Comparison of ENCODE assay signal across 26 cellular contexts in genomic region chr22:44353063-44353440, GRCh38. TPM values are rescaled to one million over a fixed set of nuclear protein-coding genes. Genes with fewer than 3 reads are reported as not detected.
A peak's percentile ranks its signal among the peaks of the same experiment; 100 is the strongest.
DNase-seq lines count a peak whose midpoint lies in the region; ATAC-seq and TF ChIP-seq lines count a peak whose summit lies in the region.
"Had no signal": no experiment of that assay in that cellular context is flagged by ENCODE, and none has a peak within 500 bp of the region (broad histone marks: within the 10 kb centered on the region; RNA-seq: fewer than 3 reads in every experiment).

No MANE protein-coding gene starts in this region.

- H3K18ac ChIP-seq in mesenchymal stem cell (ENCODE audit: low read depth in 1 of 2, low read length in 2 of 2): no peak overlapping the region

- H2BK5ac ChIP-seq in mesenchymal stem cell (ENCODE audit: low read depth, low read length, poor library complexity, severe bottlenecking): no peak overlapping the region

- H3K4me1 ChIP-seq in right atrium auricular region: peaks cover 0 to 18% of the 10 kb centered on the region in 2 donors
- peaks cover 20% of the 10 kb centered on the region for H3K4me1 ChIP-seq in mesenchymal stem cell (ENCODE audit: control insufficient read depth, insufficient read depth, low read depth, low read length)
- H3K4me1 ChIP-seq in psoas muscle: no peaks in the 10 kb centered on the region

- H2AK5ac ChIP-seq in mesenchymal stem cell (ENCODE audit: low read length, severe bottlenecking): no peak overlapping the region

- H3K9me3 ChIP-seq in right atrium auricular region (no peaks in the 10 kb centered on the region), mesenchymal stem cell (ENCODE audit: control insufficient read depth, low read length) (no peaks in the 10 kb centered on the region), psoas muscle (no peaks in the 10 kb centered on the region)
- H3K9me3 ChIP-seq: BE2C had no signal

- CTCF ChIA-PET in RWPE1 (lab: Yijun Ruan, JAX): no interaction called here

- ATAC-seq in left cardiac atrium (no peak), psoas muscle (no peak), HG03280 (IDR thresholded peaks at IDR 0.05; ENCODE audit: unreplicated experiment) (no peak)

- no peaks in the 10 kb centered on the region for H3K79me1 ChIP-seq in mesenchymal stem cell (replicated peaks; ENCODE audit: low read length, poor library complexity, severe bottlenecking)

- H3K36me3 ChIP-seq in right atrium auricular region (no peaks in the 10 kb centered on the region), mesenchymal stem cell (ENCODE audit: control insufficient read depth in 1 of 2, insufficient read depth in 2 of 2, low read depth in 1 of 2, low read length in 2 of 2) (peaks cover 0 to 3% of the 10 kb centered on the region in 2 experiments), psoas muscle (ENCODE audit: insufficient read depth in 1 of 2, low read depth in 1 of 2) (no peaks in the 10 kb centered on the region)
- H3K36me3 ChIP-seq: BE2C had no signal

- H2BK12ac ChIP-seq in mesenchymal stem cell (ENCODE audit: low read length in 2 of 2): no peak overlapping the region

- no peak overlapping the region for H3K4ac ChIP-seq in mesenchymal stem cell (ENCODE audit: low read depth in 1 of 2, low read length in 2 of 2)

- no peak overlapping the region for H3K4me2 ChIP-seq in mesenchymal stem cell (ENCODE audit: low read length, poor library complexity, severe bottlenecking)
- H3K4me2 ChIP-seq: KMS-11 had no signal

- WGBS in mesenchymal stem cell: 86% methylated on average over 13 of the region's 13 CpGs
- WGBS in psoas muscle, 3 donors: 88 to 91% (median 90%) methylated on average over 13 of the region's 13 CpGs

- no peak overlapping the region for H4K91ac ChIP-seq in mesenchymal stem cell (ENCODE audit: low read length)

- no peak overlapping the region for H3K4me3 ChIP-seq in right atrium auricular region
- H3K4me3 ChIP-seq in mesenchymal stem cell (ENCODE audit: insufficient read depth in 1 of 2, low read depth in 1 of 2, low read length in 2 of 2): no peak overlapping the region
- no peak overlapping the region for H3K4me3 ChIP-seq in psoas muscle

- no peak overlapping the region for H3K9ac ChIP-seq in mesenchymal stem cell (ENCODE audit: low read length)
- H3K9ac ChIP-seq: KMS-11 had no signal

- no peak for TF ChIP-seq POLR2A in erythroblast (IDR thresholded peaks at IDR 0.05; ENCODE audit: low read length)

- TF ChIP-seq CTCF in right atrium auricular region (IDR thresholded peaks at IDR 0.05) (no peak), RWPE1 (conservative IDR thresholded peaks at IDR 0.05; ENCODE audit: low read depth) (no peak), psoas muscle (IDR thresholded peaks at IDR 0.05) (no peak)

- no peak overlapping the region for H3K23ac ChIP-seq in mesenchymal stem cell (ENCODE audit: low read length in 2 of 2)

- H4K8ac ChIP-seq in mesenchymal stem cell (ENCODE audit: low read length): no peak overlapping the region

- DNase-seq in left cardiac atrium: peak; percentile 12
- DNase-seq in right atrium auricular region (ENCODE audit: low spot score): no peak
- DNase-seq in RWPE1 (ENCODE audit: low spot score): no peak
- DNase-seq in mesenchymal stem cell: no peak
- peak; percentile 2 to 23 for DNase-seq in psoas muscle
- DNase-seq in cerebellar cortex (ENCODE audit: low spot score): no peak
- no peak for DNase-seq in erythroblast (lab: John Stamatoyannopoulos, UW)
- DNase-seq: 8988T, ACHN, DMS 273 treated with DMSO at 0.1 percent for 48 hours, DMS79, EL, GDM1, H9, HFFc6, MM.1S, NCI-H2029, NCI-H2227 treated with DMSO at 0.1 percent for 48 hours, NCI-H526 treated with DMSO at 0.1 percent for 48 hours, RPMI8226 had no signal

- H3K14ac ChIP-seq in mesenchymal stem cell (ENCODE audit: low read length in 2 of 2): no peak overlapping the region

- H3K27ac ChIP-seq in right atrium auricular region (no peak overlapping the region), RWPE1 (peak overlapping the region; percentile 70), mesenchymal stem cell (ENCODE audit: low read length, poor library complexity, severe bottlenecking) (no peak overlapping the region), psoas muscle (no peak overlapping the region)
- H3K27ac ChIP-seq: KMS-11 had no signal

- peak overlapping the region; percentile 4 for H2BK15ac ChIP-seq in mesenchymal stem cell (ENCODE audit: low read depth, poor library complexity, severe bottlenecking)

- H2BK120ac ChIP-seq in mesenchymal stem cell (ENCODE audit: low read depth, low read length): no peak overlapping the region

- no peak overlapping the region for H2AFZ ChIP-seq in mesenchymal stem cell (ENCODE audit: low read depth, low read length)

- intact Hi-C loops in left cardiac atrium (cut with DNase I) (no loop called here), psoas muscle (cut with DNase I) (no loop called here)

- H3K27me3 ChIP-seq in right atrium auricular region (no peaks in the 10 kb centered on the region), mesenchymal stem cell (ENCODE audit: control insufficient read depth in 1 of 2, insufficient read depth in 1 of 2, low read length in 2 of 2) (peaks cover 37 to 55% of the 10 kb centered on the region in 2 experiments), psoas muscle (ENCODE audit: insufficient read depth in 3 of 3, low read length in 2 of 3) (peaks cover 0 to 46% (median 15%) of the 10 kb centered on the region in 3 donors)
- H3K27me3 ChIP-seq: BE2C had no signal

- POLR2A ChIA-PET in RWPE1 (lab: Yijun Ruan, JAX; ENCODE audit: low non-redundant PET): no interaction called here

RNA-seq across cellular contexts. Expression of gene SHISAL1, which starts 40.3 kb away (rescaled TPM):
- total RNA-seq in left cardiac atrium (1 to 10 TPM; 1.4 to 4.2 TPM), right atrium auricular region (1 to 10 TPM in 1 of 2 donors, under 1 TPM in 1; 0.26 to 2.0 TPM), psoas muscle (under 1 TPM in 3 of 4 donors, not detected in 1; 0.05 to 0.24 (median 0.11) TPM)
- polyA plus RNA-seq in mesenchymal stem cell (2013, experiment 1 of 2): 1.9 TPM
- 1.9 TPM for polyA plus RNA-seq in mesenchymal stem cell (2013, experiment 2 of 2)
- under 1 TPM; 0.01 to 0.08 (median 0.04) TPM for polyA plus RNA-seq in psoas muscle
- total RNA-seq: CD8-positive, alpha-beta memory T cell; HFFc6 had no signal
- polyA plus RNA-seq: CD14-positive monocyte; CD8-positive, alpha-beta memory T cell; IgD-negative memory B cell had no signal

Comparison
In these comparisons a context has a peak if more than half of its experiments do, and no peak if none do; other contexts are left out.
1. DNase-seq: peak in left cardiac atrium (single experiment) and psoas muscle (2 of 2); none in right atrium auricular region (single experiment), RWPE1 (single experiment), mesenchymal stem cell (single experiment), cerebellar cortex (single experiment) and erythroblast (0 of 2).